Comparison of ENCODE assay signal across 11 cellular contexts in the genomic region with DNA sequence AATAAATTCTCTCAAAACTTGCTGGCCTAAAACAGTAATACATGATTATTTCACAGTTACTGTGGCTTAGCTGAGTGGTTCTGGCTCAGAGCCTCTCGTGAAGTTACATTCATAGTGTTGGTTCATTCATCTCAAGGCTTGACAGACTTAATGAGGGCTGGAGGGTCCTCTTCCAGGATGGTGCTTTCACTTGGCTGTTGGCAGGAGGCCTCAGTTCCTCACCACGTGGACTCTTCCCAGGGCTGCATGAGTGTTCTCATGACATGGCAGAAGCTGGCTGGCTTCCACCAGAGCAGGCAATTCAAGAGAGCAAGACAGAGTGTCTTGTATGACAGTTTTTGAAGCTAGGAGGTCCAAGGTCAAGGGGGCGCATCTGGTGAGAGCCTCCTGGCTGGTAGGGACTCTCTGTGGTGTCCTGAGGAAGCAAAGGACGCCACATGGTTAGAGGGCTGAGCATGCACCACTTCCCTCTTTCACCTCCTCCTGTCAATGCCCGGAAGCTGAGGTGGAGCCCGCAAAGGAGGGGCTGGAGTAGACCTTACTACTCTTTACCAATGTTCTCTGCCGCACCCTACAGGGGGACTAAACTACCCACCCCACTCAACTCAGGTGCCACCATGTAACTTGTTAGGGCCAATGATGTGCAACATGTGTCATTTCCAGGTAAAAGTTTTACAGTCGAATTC. TPM values are rescaled to one million over a fixed set of nuclear protein-coding genes. Genes with fewer than 3 reads are reported as not detected.
DNase-seq lines count a peak whose midpoint lies in the region; ATAC-seq lines count a peak whose summit lies in the region.
"Had no signal": no experiment of that assay in that cellular context is flagged by ENCODE, and none has a peak within 500 bp of the region (broad histone marks: within the 10 kb centered on the region; RNA-seq: fewer than 3 reads in every experiment).

No MANE protein-coding gene starts in this region.

- CTCF ChIA-PET in activated CD4-positive, alpha-beta T cell treated with anti-CD3 and anti-CD28 coated beads, Interleukin-2, amount 10 ng/mL, durations not matched to agents 7 days and 5 days (lab: Charles Lee), result no interaction called here

- peaks cover 7% of the 10 kb centered on the region for H3K9me3 Mint-ChIP-seq in activated CD4-positive, alpha-beta T cell treated with anti-CD3 and anti-CD28 coated beads, Interleukin-2, amount 10 ng/mL, durations not matched to agents 7 days and 5 days

- DNase-seq in activated CD4-positive, alpha-beta T cell treated with anti-CD3 and anti-CD28 coated beads, Interleukin-2, amount 10 ng/mL, durations not matched to agents 7 days and 5 days, result peak; percentile 26
- no peak for DNase-seq in activated CD4-positive, alpha-beta T cell treated with anti-CD3 and anti-CD28 coated beads, Interleukin-2, amount 50 U/mL, for 1 hour
- peak; percentile 24 for DNase-seq in NOMO-1 treated with dmso at 0.1 percent for 144 hours (lab: John Stamatoyannopoulos, UW; ENCODE audit: unreplicated experiment)
- peak; percentile 33 for DNase-seq in renal cortical epithelial cell (ENCODE audit: low read depth)
- no peak for DNase-seq in NCI-H2227 (lab: John Stamatoyannopoulos, UW; ENCODE audit: unreplicated experiment)
- DNase-seq in T-helper 9 cell, result no peak
- DNase-seq in NK-92 (lab: John Stamatoyannopoulos, UW; ENCODE audit: unreplicated experiment), result no peak
- DNase-seq: NCI-H1694, trophoblast cell had no signal

- H3K4me1 Mint-ChIP-seq in activated CD4-positive, alpha-beta T cell treated with anti-CD3 and anti-CD28 coated beads, Interleukin-2, amount 10 ng/mL, durations not matched to agents 7 days and 5 days, result peaks cover 25% of the 10 kb centered on the region
- H3K4me1 Mint-ChIP-seq: brain had no signal

- no peak overlapping the region for H3K4me3 Mint-ChIP-seq in activated CD4-positive, alpha-beta T cell treated with anti-CD3 and anti-CD28 coated beads, Interleukin-2, amount 10 ng/mL, durations not matched to agents 7 days and 5 days
- H3K4me3 Mint-ChIP-seq: brain had no signal

- POLR2A ChIA-PET in activated CD4-positive, alpha-beta T cell treated with anti-CD3 and anti-CD28 coated beads, Interleukin-2, amount 10 ng/mL, durations not matched to agents 7 days and 5 days (lab: Charles Lee), result no interaction called here

- H3K27me3 Mint-ChIP-seq in activated CD4-positive, alpha-beta T cell treated with anti-CD3 and anti-CD28 coated beads, Interleukin-2, amount 10 ng/mL, durations not matched to agents 7 days and 5 days, result peaks cover 3% of the 10 kb centered on the region
- H3K27me3 Mint-ChIP-seq: brain had no signal

- H3K27ac Mint-ChIP-seq in activated CD4-positive, alpha-beta T cell treated with anti-CD3 and anti-CD28 coated beads, Interleukin-2, amount 10 ng/mL, durations not matched to agents 7 days and 5 days, result no peak overlapping the region
- H3K27ac Mint-ChIP-seq: brain had no signal

- H3K36me3 Mint-ChIP-seq in activated CD4-positive, alpha-beta T cell treated with anti-CD3 and anti-CD28 coated beads, Interleukin-2, amount 10 ng/mL, durations not matched to agents 7 days and 5 days (ENCODE audit: low read depth), result no peaks in the 10 kb centered on the region
- H3K36me3 Mint-ChIP-seq: brain had no signal

- peak; percentile 94 for ATAC-seq in HG03064 (IDR thresholded peaks at IDR 0.05; ENCODE audit: low read depth, unreplicated experiment)

RNA-seq across cellular contexts. Expression of a gene that starts 58.2 kb away (rescaled TPM):
- 10 to 100 TPM; 12.1 to 16.1 TPM for total RNA-seq in activated CD4-positive, alpha-beta T cell treated with anti-CD3 and anti-CD28 coated beads, Interleukin-2, amount 10 ng/mL, durations not matched to agents 7 days and 5 days
- 17.7 and 28.9 TPM in 2 replicates for total RNA-seq in renal cortical epithelial cell

Comparison
In these comparisons a context has a peak if more than half of its experiments do, and no peak if none do; other contexts are left out.
1. DNase-seq: peak in activated CD4-positive, alpha-beta T cell treated with anti-CD3 and anti-CD28 coated beads, Interleukin-2, amount 10 ng/mL, durations not matched to agents 7 days and 5 days (single experiment), NOMO-1 treated with dmso at 0.1 percent for 144 hours (single experiment) and renal cortical epithelial cell (single experiment); none in activated CD4-positive, alpha-beta T cell treated with anti-CD3 and anti-CD28 coated beads, Interleukin-2, amount 50 U/mL, for 1 hour (single experiment), NCI-H2227 (single experiment), T-helper 9 cell (single experiment) and NK-92 (single experiment).